ENCODE assay signal across 9 cellular contexts in the genomic region with DNA sequence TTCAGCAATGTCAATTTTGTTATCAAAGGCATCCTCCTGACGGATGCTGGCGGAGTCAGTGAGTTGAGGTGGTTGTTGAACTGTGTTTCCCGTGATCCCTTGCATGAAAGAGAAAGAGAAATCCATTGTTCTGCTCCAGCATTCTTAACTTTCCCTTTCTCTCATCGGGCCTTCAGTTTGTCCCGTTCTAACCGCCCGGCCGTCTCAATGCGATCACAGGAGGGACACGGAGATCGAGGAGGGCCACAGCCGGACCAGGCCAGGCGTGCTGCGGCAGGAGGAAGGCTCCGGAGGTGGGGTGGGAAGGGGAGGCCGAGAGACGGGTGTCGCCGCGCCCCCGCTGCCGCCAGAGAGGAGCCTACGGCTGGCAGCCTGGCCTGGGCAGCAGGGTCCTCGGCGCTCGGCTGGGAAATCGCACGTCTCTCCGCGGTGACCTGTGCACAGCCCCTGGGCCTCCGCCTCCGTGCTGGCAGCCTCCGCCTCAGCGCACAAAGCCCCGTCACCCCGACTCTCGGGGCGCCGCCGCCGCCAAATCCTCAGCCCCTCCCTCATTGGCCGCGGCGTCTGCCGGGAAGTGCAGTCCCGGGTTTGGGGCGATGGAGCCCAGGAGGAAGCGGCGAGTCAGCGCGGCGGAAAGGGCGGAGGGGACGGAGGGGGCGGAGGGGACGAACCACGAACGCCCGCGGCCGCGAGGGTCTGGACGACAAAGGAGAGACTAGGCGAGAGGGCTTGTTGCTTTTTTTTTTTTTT. TPM values are rescaled to one million over a fixed set of nuclear protein-coding genes. Genes with fewer than 3 reads are reported as not detected.
DNase-seq lines count a peak whose midpoint lies in the region; ATAC-seq and TF ChIP-seq lines count a peak whose summit lies in the region.
"Had no signal": no experiment of that assay in that cellular context is flagged by ENCODE, and none has a peak within 500 bp of the region (broad histone marks: within the 10 kb centered on the region; RNA-seq: fewer than 3 reads in every experiment).

No MANE protein-coding gene starts in this region.

- no peaks in the 10 kb centered on the region for H3K9me3 Mint-ChIP-seq in activated naive CD4-positive, alpha-beta T cell treated with anti-CD3 and anti-CD28 coated beads, Interleukin-2, amount 10 ng/mL, durations not matched to agents 7 days and 5 days

- peak overlapping the region; percentile 25 for H3K27ac ChIP-seq in neutrophil

- peaks cover 29% of the 10 kb centered on the region for H3K27me3 Mint-ChIP-seq in activated naive CD4-positive, alpha-beta T cell treated with anti-CD3 and anti-CD28 coated beads, Interleukin-2, amount 10 ng/mL, durations not matched to agents 7 days and 5 days

- DNase-seq in GM10266 (ENCODE audit: extremely low spot score): peak; percentile 89
- peak; percentile 51 for DNase-seq in RPMI7951 (ENCODE audit: low read depth)
- peak; percentile 86 for DNase-seq in activated naive CD4-positive, alpha-beta T cell treated with anti-CD3 and anti-CD28 coated beads, Interleukin-2, amount 10 ng/mL, durations not matched to agents 7 days and 5 days
- DNase-seq in germinal center (ENCODE audit: low spot score): peak; percentile 78
- DNase-seq in stromal cell of bone marrow (ENCODE audit: low read depth): peak; percentile 40

- TF ChIP-seq CTCF in GM10266 (IDR thresholded peaks at IDR 0.05; ENCODE audit: control insufficient read depth, insufficient read depth, low read depth, missing control alignments) (no peak), neutrophil (IDR thresholded peaks at IDR 0.05) (no peak)

- no peaks in the 10 kb centered on the region for H3K36me3 ChIP-seq in neutrophil

- H3K4me1 ChIP-seq in neutrophil (ENCODE audit: control insufficient read depth in 1 of 2, insufficient read depth in 1 of 2, low read depth in 1 of 2, low read length in 1 of 2): peaks cover 3 to 7% of the 10 kb centered on the region in 2 experiments

- peak overlapping the region; percentile 99 for H3K4me3 Mint-ChIP-seq in activated naive CD4-positive, alpha-beta T cell treated with anti-CD3 and anti-CD28 coated beads, Interleukin-2, amount 10 ng/mL, durations not matched to agents 7 days and 5 days

- H3K36me3 Mint-ChIP-seq in activated naive CD4-positive, alpha-beta T cell treated with anti-CD3 and anti-CD28 coated beads, Interleukin-2, amount 10 ng/mL, durations not matched to agents 7 days and 5 days: peaks cover 4% of the 10 kb centered on the region

- ATAC-seq in HG02884 (IDR thresholded peaks at IDR 0.05; ENCODE audit: unreplicated experiment): peak; percentile 54
- ATAC-seq in HG02970 (IDR thresholded peaks at IDR 0.05; ENCODE audit: low FRiP score, unreplicated experiment): no peak

- peaks cover 19% of the 10 kb centered on the region for H3K4me1 Mint-ChIP-seq in activated naive CD4-positive, alpha-beta T cell treated with anti-CD3 and anti-CD28 coated beads, Interleukin-2, amount 10 ng/mL, durations not matched to agents 7 days and 5 days

- CTCF ChIA-PET in activated naive CD4-positive, alpha-beta T cell treated with anti-CD3 and anti-CD28 coated beads, Interleukin-2, amount 10 ng/mL, durations not matched to agents 7 days and 5 days (lab: Charles Lee): no interaction called here

- H3K27ac Mint-ChIP-seq in activated naive CD4-positive, alpha-beta T cell treated with anti-CD3 and anti-CD28 coated beads, Interleukin-2, amount 10 ng/mL, durations not matched to agents 7 days and 5 days: peak overlapping the region; percentile 99

- H3K4me3 ChIP-seq in neutrophil (ENCODE audit: low read depth in 1 of 2, low read length in 1 of 2): peak overlapping the region; percentile 69 to 71

- H3K27me3 ChIP-seq in neutrophil: peaks cover 54% of the 10 kb centered on the region

- no peaks in the 10 kb centered on the region for H3K9me3 ChIP-seq in neutrophil

RNA-seq across cellular contexts. Expression of a gene that starts 38.1 kb away (rescaled TPM):
- not detected in 2 replicates for total RNA-seq in RPMI7951 (2014; rRNA removed; shearing (Covaris generic))
- total RNA-seq: subcutaneous adipose tissue had no signal

RNA-seq across cellular contexts. Expression of a gene that starts 58.3 kb away (rescaled TPM):
- 32.3 and 32.4 TPM in 2 replicates for total RNA-seq in RPMI7951 (2014; rRNA removed; shearing (Covaris generic))

RNA-seq across cellular contexts. Expression of a gene that starts 58.8 kb away (rescaled TPM):
- total RNA-seq in RPMI7951 (2014; rRNA removed; shearing (Covaris generic)): under 0.01 TPM in 1 of 2 replicates, not detected in the other

RNA-seq across cellular contexts. Expression of a gene that starts 59.7 kb away (rescaled TPM):
- total RNA-seq in RPMI7951 (2014; rRNA removed; shearing (Covaris generic)): not detected in 2 replicates
